In the genomic region with DNA sequence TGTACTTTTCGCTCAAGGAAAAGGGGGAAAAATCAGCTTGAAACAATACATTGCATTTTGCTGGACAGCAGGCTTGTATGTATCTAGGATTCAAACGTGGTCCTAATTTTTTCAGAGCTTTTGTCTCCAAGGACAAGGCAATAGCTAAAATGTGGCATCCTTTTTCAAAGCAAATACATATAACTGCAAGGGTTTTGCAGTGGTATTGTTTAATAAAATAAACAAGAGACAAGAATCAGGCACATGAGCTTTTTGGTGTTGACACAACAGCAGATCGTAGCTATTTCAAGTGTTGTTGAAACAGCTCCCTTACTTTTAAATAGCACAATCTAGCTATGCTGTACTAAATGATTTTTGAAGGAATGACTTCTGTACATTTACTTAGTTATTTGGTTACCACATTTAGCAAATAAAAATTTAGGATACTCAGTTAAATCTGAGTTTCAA, we compare ENCODE assay signal across 12 cellular contexts.
DNase-seq lines count a peak whose midpoint lies in the region; ATAC-seq, FAIRE-seq and TF ChIP-seq lines count a peak whose summit lies in the region.
"Had no signal": no experiment of that assay in that cellular context is flagged by ENCODE, and none has a peak within 500 bp of the region (broad histone marks: within the 10 kb centered on the region; RNA-seq: fewer than 3 reads in every experiment).

No MANE protein-coding gene starts in this region.

- no peak for TF ChIP-seq CTCF in chondrocyte (IDR thresholded peaks at IDR 0.05)
- no peak for TF ChIP-seq CTCF in nephron progenitor cell (IDR thresholded peaks at IDR 0.05)

- H3K4me1 Mint-ChIP-seq in chondrocyte (ENCODE audit: low read depth) (peaks cover 54% of the 10 kb centered on the region), nephron progenitor cell (peaks cover 46% of the 10 kb centered on the region)
- H3K4me1 Mint-ChIP-seq in stimulated activated naive CD8-positive, alpha-beta T cell treated with anti-CD3 and anti-CD28 coated beads, Interleukin-15, amount 100 ng/mL, for 72 hours: no peaks in the 10 kb centered on the region
- H3K4me1 Mint-ChIP-seq: stimulated activated effector memory CD8-positive, alpha-beta T cell treated with anti-CD3 and anti-CD28 coated beads, Interleukin-12 subunit alpha, Interleukin-12 subunit beta, amount 100 ng/mL, for 72 hours had no signal

- H3K27me3 Mint-ChIP-seq in chondrocyte (ENCODE audit: low read depth) (no peaks in the 10 kb centered on the region), nephron progenitor cell (ENCODE audit: low read depth, poor library complexity) (no peaks in the 10 kb centered on the region)
- peaks cover 37% of the 10 kb centered on the region for H3K27me3 Mint-ChIP-seq in stimulated activated naive CD8-positive, alpha-beta T cell treated with anti-CD3 and anti-CD28 coated beads, Interleukin-15, amount 100 ng/mL, for 72 hours

- H3K27ac Mint-ChIP-seq in chondrocyte (ENCODE audit: unreplicated experiment) (peak overlapping the region; percentile 99), nephron progenitor cell (peak overlapping the region; percentile 94)
- peak overlapping the region in 1 of 2 donors; percentile 59 for H3K27ac Mint-ChIP-seq in stimulated activated naive CD8-positive, alpha-beta T cell treated with anti-CD3 and anti-CD28 coated beads, Interleukin-15, amount 100 ng/mL, for 72 hours
- H3K27ac Mint-ChIP-seq: stimulated activated effector memory CD8-positive, alpha-beta T cell treated with anti-CD3 and anti-CD28 coated beads, Interleukin-12 subunit alpha, Interleukin-12 subunit beta, amount 100 ng/mL, for 72 hours had no signal

- H3K36me3 ChIP-seq in ES-I3 (ENCODE audit: insufficient read depth, low read length): no peaks in the 10 kb centered on the region

- ATAC-seq in stimulated activated naive CD8-positive, alpha-beta T cell treated with anti-CD3 and anti-CD28 coated beads, Interleukin-15, amount 100 ng/mL, for 72 hours: no peak
- ATAC-seq in GM21390 (IDR thresholded peaks at IDR 0.05; ENCODE audit: unreplicated experiment): no peak
- ATAC-seq: stimulated activated effector memory CD8-positive, alpha-beta T cell treated with anti-CD3 and anti-CD28 coated beads, Interleukin-12 subunit alpha, Interleukin-12 subunit beta, amount 100 ng/mL, for 72 hours had no signal

- FAIRE-seq in GM19239 (lab: Jason Lieb, UNC): no peak

- H3K4me3 Mint-ChIP-seq in chondrocyte (ENCODE audit: unreplicated experiment) (peak overlapping the region; percentile 64), nephron progenitor cell (peak overlapping the region; percentile 62)
- H3K4me3 Mint-ChIP-seq in stimulated activated naive CD8-positive, alpha-beta T cell treated with anti-CD3 and anti-CD28 coated beads, Interleukin-15, amount 100 ng/mL, for 72 hours: no peak overlapping the region
- H3K4me3 Mint-ChIP-seq: stimulated activated effector memory CD8-positive, alpha-beta T cell treated with anti-CD3 and anti-CD28 coated beads, Interleukin-12 subunit alpha, Interleukin-12 subunit beta, amount 100 ng/mL, for 72 hours had no signal

- H3K9me3 Mint-ChIP-seq in chondrocyte (ENCODE audit: low read depth) (peaks cover 5% of the 10 kb centered on the region), nephron progenitor cell (peaks cover 20% of the 10 kb centered on the region)
- H3K9me3 Mint-ChIP-seq in stimulated activated naive CD8-positive, alpha-beta T cell treated with anti-CD3 and anti-CD28 coated beads, Interleukin-15, amount 100 ng/mL, for 72 hours: no peaks in the 10 kb centered on the region
- H3K9me3 Mint-ChIP-seq: stimulated activated effector memory CD8-positive, alpha-beta T cell treated with anti-CD3 and anti-CD28 coated beads, Interleukin-12 subunit alpha, Interleukin-12 subunit beta, amount 100 ng/mL, for 72 hours had no signal

- H3K9me3 ChIP-seq in ES-I3 (ENCODE audit: control insufficient read depth, insufficient read depth, low read length): no peaks in the 10 kb centered on the region

- peaks cover 7% of the 10 kb centered on the region for H3K36me3 Mint-ChIP-seq in chondrocyte (ENCODE audit: low read depth)
- H3K36me3 Mint-ChIP-seq in nephron progenitor cell (ENCODE audit: low read depth): peaks cover 12% of the 10 kb centered on the region
- H3K36me3 Mint-ChIP-seq: stimulated activated effector memory CD8-positive, alpha-beta T cell treated with anti-CD3 and anti-CD28 coated beads, Interleukin-12 subunit alpha, Interleukin-12 subunit beta, amount 100 ng/mL, for 72 hours had no signal

- H3K4me1 ChIP-seq in ES-I3 (ENCODE audit: insufficient read depth, low read length): peaks cover 14% of the 10 kb centered on the region; the same call in 1 of the 2 replicates

- DNase-seq in NCI-H2196 (lab: John Stamatoyannopoulos, UW; ENCODE audit: unreplicated experiment) (peak; percentile 36), chondrocyte (ENCODE audit: low spot score) (no peak), nephron progenitor cell (no peak), HCEC 1CT (no peak), GM19239 (ENCODE audit: insufficient read length, low spot score) (no peak)
- no peak for DNase-seq in stimulated activated naive CD8-positive, alpha-beta T cell treated with anti-CD3 and anti-CD28 coated beads, Interleukin-15, amount 100 ng/mL, for 72 hours
- DNase-seq: activated T-cell treated with anti-CD3 and anti-CD28 coated beads, Interleukin-2, amount 50 U/mL, for 1 hour; GF-D8; stimulated activated CD4-positive, alpha-beta T cell treated with anti-CD3 and anti-CD28 coated beads, Interleukin-15, amount 100 ng/mL, for 24 hours had no signal

- peak overlapping the region; percentile 32 for H3K9ac ChIP-seq in ES-I3 (ENCODE audit: low read depth, low read length)

Comparison
In these comparisons a context has a peak if more than half of its experiments do, and no peak if none do; other contexts are left out.
1. H3K4me3 Mint-ChIP-seq: peak in chondrocyte (single experiment) and nephron progenitor cell (single experiment); none in stimulated activated naive CD8-positive, alpha-beta T cell treated with anti-CD3 and anti-CD28 coated beads, Interleukin-15, amount 100 ng/mL, for 72 hours (0 of 2).